ENCODE assay signal across 21 cellular contexts in the genomic region with DNA sequence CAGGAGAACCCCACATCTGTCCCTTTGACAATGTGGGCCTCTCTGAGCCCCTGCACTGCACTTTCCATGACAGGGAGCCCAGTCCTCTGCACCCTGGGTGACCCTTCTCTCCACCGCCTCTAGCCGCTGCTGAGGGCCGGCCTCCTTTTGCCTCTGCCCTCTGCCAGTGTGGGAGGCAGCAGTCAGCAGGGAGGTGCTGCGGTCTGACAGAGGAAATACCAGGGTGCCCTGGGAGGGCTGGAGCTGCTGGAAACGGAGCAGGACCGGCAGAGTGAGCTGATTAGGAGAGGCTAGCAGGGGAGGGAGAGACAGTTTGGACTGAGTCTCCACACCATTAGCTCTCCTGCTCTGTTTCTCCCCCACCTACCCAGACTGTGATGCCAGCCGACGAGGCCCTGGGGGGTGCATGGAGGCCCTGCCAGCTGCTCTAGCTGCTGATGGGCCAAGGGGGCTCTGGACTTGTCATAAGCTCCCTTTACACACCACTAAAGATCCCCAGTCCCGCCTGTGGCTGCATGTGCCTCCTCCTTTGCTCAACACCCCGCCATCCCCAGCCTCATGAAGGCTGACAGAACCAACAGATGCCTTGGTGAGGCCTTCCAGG.
"Had no signal": no experiment of that assay in that cellular context is flagged by ENCODE, and none has a peak within 500 bp of the region (broad histone marks: within the 10 kb centered on the region; RNA-seq: fewer than 3 reads in every experiment).

No MANE protein-coding gene starts in this region.

- DNase-seq: activated CD4-positive, alpha-beta T cell treated with anti-CD3 and anti-CD28 coated beads, Interleukin-2, amount 10 ng/mL, durations not matched to agents 7 days and 5 days; activated CD4-positive, CD25-positive, alpha-beta regulatory T cell treated with anti-CD3 and anti-CD28 coated beads, Interleukin-2, amount 50 U/mL, for 72 hours; activated CD8-positive, alpha-beta memory T cell treated with anti-CD3 and anti-CD28 coated beads, Interleukin-2, amount 10 ng/mL, durations not matched to agents 7 days and 5 days; activated CD8-positive, alpha-beta T cell treated with anti-CD3 and anti-CD28 coated beads for 36 hours; activated effector memory CD4-positive, alpha-beta T cell treated with anti-CD3 and anti-CD28 coated beads, Interleukin-2, amount 50 U/mL, for 16 hours; activated T-cell treated with anti-CD3 and anti-CD28 coated beads for 4 hours; anterior cingulate cortex; effector memory CD8-positive, alpha-beta T cell; foreskin melanocyte; immature natural killer cell; left ventricle myocardium inferior; ovary; stimulated activated CD4-positive, alpha-beta T cell treated with anti-CD3 and anti-CD28 coated beads, Interleukin-4, amount 100 ng/mL, for 4 hours; stimulated activated naive CD8-positive, alpha-beta T cell treated with anti-CD3 and anti-CD28 coated beads, Interleukin-15, amount 100 ng/mL, for 72 hours; T1000; uterus; WERI-Rb-1 had no signal

- H3K27ac ChIP-seq: hepatocyte, left ventricle myocardium inferior, neutrophil, ovary, prostate gland, tibial nerve, uterus, WERI-Rb-1 had no signal

- H3K4me1 ChIP-seq: left ventricle myocardium inferior, prostate gland, tibial nerve, uterus had no signal

- H3K27me3 ChIP-seq: neutrophil, ovary, tibial nerve, uterus had no signal

- H3K36me3 ChIP-seq: left ventricle myocardium inferior, neutrophil, ovary, prostate gland, tibial nerve, uterus, WERI-Rb-1 had no signal

- H3K4me3 ChIP-seq: hepatocyte, left ventricle myocardium inferior, ovary, prostate gland, tibial nerve, uterus had no signal

- H3K9me3 ChIP-seq: left ventricle myocardium inferior, neutrophil, prostate gland, tibial nerve, uterus had no signal
